25 cellular contexts compared by ENCODE assay signal in genomic region chr10:133085251-133086125, GRCh38. TPM values are rescaled to one million over a fixed set of nuclear protein-coding genes. Genes with fewer than 3 reads are reported as not detected.
"Had no signal": no experiment of that assay in that cellular context is flagged by ENCODE, and none has a peak within 500 bp of the region (broad histone marks: within the 10 kb centered on the region; RNA-seq: fewer than 3 reads in every experiment).

No MANE protein-coding gene starts in this region.

- H3K4me1 ChIP-seq: colonic mucosa, psoas muscle had no signal

- DNase-seq: colonic mucosa; dermis blood vessel endothelial cell; effector CD4-positive, alpha-beta T cell; heart right ventricle; hypothalamus; left cardiac atrium; left ventricle myocardium inferior; mesenchymal stem cell; naive B cell; psoas muscle; spleen; stimulated activated CD4-positive, alpha-beta T cell treated with anti-CD3 and anti-CD28 coated beads, Interleukin-15, amount 100 ng/mL, for 24 hours; stimulated activated CD4-positive, alpha-beta T cell treated with anti-CD3 and anti-CD28 coated beads, Interleukin-1b, Interleukin-23, amount 100 ng/mL, for 48 hours; stimulated activated CD4-positive, alpha-beta T cell treated with anti-CD3 and anti-CD28 coated beads, Interleukin-4, amount 100 ng/mL, for 24 hours; tibial artery; uterus had no signal

- ATAC-seq: esophagus mucosa; heart right ventricle; left cardiac atrium; psoas muscle; sciatic nerve; stimulated activated memory B cell treated with anti-CD40 and anti-IgM and Interleukin-4, amounts not matched to agents 10 μg/mL and 1 μg/mL and 100 μg/mL, for 72 hours had no signal

- H3K27ac ChIP-seq: colonic mucosa, heart right ventricle, left ventricle myocardium inferior, neutrophil, psoas muscle, spleen, tibial artery, upper lobe of left lung, uterus had no signal

- H3K36me3 ChIP-seq: colonic mucosa, heart right ventricle, left ventricle myocardium inferior, neutrophil, spleen, tibial artery, upper lobe of left lung, uterus had no signal

- H3K4me3 ChIP-seq: colonic mucosa, heart right ventricle, left ventricle myocardium inferior, lung, psoas muscle, spleen, tibial artery, upper lobe of left lung, uterus had no signal

- H3K9me3 ChIP-seq: colonic mucosa, heart right ventricle, left ventricle myocardium inferior, neutrophil, psoas muscle, spleen, tibial artery, upper lobe of left lung, uterus had no signal

RNA-seq across cellular contexts. Expression of gene ADGRA1, which starts 2.2 kb away (rescaled TPM):
- total RNA-seq: colonic mucosa, dermis blood vessel endothelial cell, esophagus mucosa, fibroblast of lung, glomerular endothelial cell, left ventricle myocardium inferior, osteoblast had no signal
